Comparison of ENCODE assay signal across 16 cellular contexts in genomic region chr6:141809901-141810300, GRCh38.
DNase-seq lines count a peak whose midpoint lies in the region; ATAC-seq lines count a peak whose summit lies in the region.
"Had no signal": no experiment of that assay in that cellular context is flagged by ENCODE, and none has a peak within 500 bp of the region (broad histone marks: within the 10 kb centered on the region; RNA-seq: fewer than 3 reads in every experiment).

No MANE protein-coding gene starts in this region.

- H3K4me3 ChIP-seq in SJCRH30: no peak overlapping the region
- H3K4me3 ChIP-seq: SJSA1 had no signal

- no peak overlapping the region for H3K27ac ChIP-seq in SJCRH30
- H3K27ac ChIP-seq: KMS-11, SJSA1 had no signal

- H3K9me3 ChIP-seq in SJCRH30 (replicated peaks): no peaks in the 10 kb centered on the region
- H3K9me3 ChIP-seq: SJSA1 had no signal

- no peak for ATAC-seq in GM18868 (IDR thresholded peaks at IDR 0.05; ENCODE audit: unreplicated experiment)

- no peaks in the 10 kb centered on the region for H3K27me3 ChIP-seq in SJCRH30
- H3K27me3 ChIP-seq: SJSA1 had no signal

- 0 out of 2 replicates have a peak, but pooled peaks cover 6% of the 10 kb centered on the region for H3K4me1 ChIP-seq in SJCRH30
- H3K4me1 ChIP-seq: SJSA1 had no signal

- peak; percentile 57 for DNase-seq in EH (ENCODE audit: low read depth)
- DNase-seq in HT1080 (ENCODE audit: low read depth): peak; percentile 57
- DNase-seq in SJCRH30: peak; percentile 17 to 28
- DNase-seq in myocyte (ENCODE audit: low read depth): peak; percentile 9
- DNase-seq in NCI-H1092 treated with DMSO at 0.1 percent for 48 hours (lab: John Stamatoyannopoulos, UW): no peak
- no peak for DNase-seq in DMS 273 (lab: John Stamatoyannopoulos, UW; ENCODE audit: unreplicated experiment)
- no peak for DNase-seq in DMS 273 treated with DMSO at 0.1 percent for 48 hours (lab: John Stamatoyannopoulos, UW)
- DNase-seq: ACHN; CD4-positive, alpha-beta memory T cell; NCI-H187 treated with DMSO at 0.1 percent for 48 hours; NCI-H69; NK-92 treated with Interleukin-12 subunit alpha and Interleukin-12 subunit beta, amount 100 ng/mL, for 24 hours; OCI-M1 had no signal

- no peaks in the 10 kb centered on the region for H3K36me3 ChIP-seq in SJCRH30
- H3K36me3 ChIP-seq: SJSA1 had no signal

Comparison
In these comparisons a context has a peak if more than half of its experiments do, and no peak if none do; other contexts are left out.
1. DNase-seq: peak in EH (single experiment), HT1080 (single experiment), SJCRH30 (2 of 2) and myocyte (single experiment); none in NCI-H1092 treated with DMSO at 0.1 percent for 48 hours (single experiment), DMS 273 (single experiment) and DMS 273 treated with DMSO at 0.1 percent for 48 hours (single experiment).